10 cellular contexts compared by ENCODE assay signal in genomic region chr4:72286185-72286584, GRCh38.
DNase-seq lines count a peak whose midpoint lies in the region; ATAC-seq, FAIRE-seq and TF ChIP-seq lines count a peak whose summit lies in the region.
"Had no signal": no experiment of that assay in that cellular context is flagged by ENCODE, and none has a peak within 500 bp of the region (broad histone marks: within the 10 kb centered on the region; RNA-seq: fewer than 3 reads in every experiment).

No MANE protein-coding gene starts in this region.

- WGBS in spleen, 5 donors: 83 to 93% (median 84%) methylated on average over 1 of the region's 1 CpG

- no peaks in the 10 kb centered on the region for H3K27me3 Mint-ChIP-seq in nephron (ENCODE audit: low read depth)

- H3K9ac ChIP-seq in MM.1S (ENCODE audit: low read length): no peak overlapping the region

- H3K4me1 ChIP-seq in MM.1S (ENCODE audit: low read length) (no peaks in the 10 kb centered on the region), spleen (no peaks in the 10 kb centered on the region), gastrocnemius medialis (no peaks in the 10 kb centered on the region)

- no peak for TF ChIP-seq CTCF in GM13976 (IDR thresholded peaks at IDR 0.05; ENCODE audit: borderline replicate concordance, control extremely low read depth, extremely low read depth, insufficient read depth, missing control alignments)
- TF ChIP-seq CTCF in MM.1S (IDR thresholded peaks at IDR 0.05; ENCODE audit: low read length): peak; percentile 25
- TF ChIP-seq CTCF in bronchial epithelial cell (IDR thresholded peaks at IDR 0.05; ENCODE audit: insufficient read depth, low read length, severe bottlenecking): no peak
- TF ChIP-seq CTCF in nephron (IDR thresholded peaks at IDR 0.05; ENCODE audit: unreplicated experiment in 3 of 3): peak in 2 of 3 experiments; percentile 12 to 45
- peak in 1 of 11 experiments; percentile 8 for TF ChIP-seq CTCF in spleen (IDR thresholded peaks at IDR 0.05 in 8 of 11, conservative IDR thresholded peaks at IDR 0.05 in 3 of 11)
- no peak for TF ChIP-seq CTCF in gastrocnemius medialis (IDR thresholded peaks at IDR 0.05 in 4 of 5, conservative IDR thresholded peaks at IDR 0.05 in 1 of 5)

- no peak overlapping the region for H3K27ac Mint-ChIP-seq in nephron

- no peaks in the 10 kb centered on the region for H3F3A ChIP-seq in MM.1S (ENCODE audit: insufficient read depth, low read length)

- no peak overlapping the region for H3K4me3 Mint-ChIP-seq in nephron

- no peaks in the 10 kb centered on the region for H4K20me1 ChIP-seq in MM.1S (ENCODE audit: insufficient read depth, low read length)

- H3K27ac ChIP-seq in MM.1S (ENCODE audit: low read length): no peak overlapping the region
- H3K27ac ChIP-seq in spleen: no peak overlapping the region
- H3K27ac ChIP-seq in gastrocnemius medialis: no peak overlapping the region

- H3K4me1 Mint-ChIP-seq in nephron: no peaks in the 10 kb centered on the region

- H3K4me3 ChIP-seq in MM.1S (ENCODE audit: low read length) (no peak overlapping the region), bronchial epithelial cell (ENCODE audit: low read depth, low read length) (no peak overlapping the region), spleen (no peak overlapping the region), gastrocnemius medialis (no peak overlapping the region)

- H3K9me3 Mint-ChIP-seq in nephron: no peaks in the 10 kb centered on the region

- no peak for ATAC-seq in gastrocnemius medialis

- no peaks in the 10 kb centered on the region for H3K27me3 ChIP-seq in MM.1S (replicated peaks; ENCODE audit: insufficient read depth, low read length)
- no peaks in the 10 kb centered on the region for H3K27me3 ChIP-seq in bronchial epithelial cell (ENCODE audit: control insufficient read depth, insufficient read depth, low read length)
- H3K27me3 ChIP-seq in spleen (replicated peaks in 1 of 7): no peaks in the 10 kb centered on the region
- no peaks in the 10 kb centered on the region for H3K27me3 ChIP-seq in gastrocnemius medialis

- TF ChIP-seq POLR2A in spleen (IDR thresholded peaks at IDR 0.05) (no peak), gastrocnemius medialis (IDR thresholded peaks at IDR 0.05) (no peak)

- intact Hi-C loops in spleen (cut with DNase I; ENCODE audit: low total_unique reads): no loop called here
- intact Hi-C loops in gastrocnemius medialis (cut with DNase I; ENCODE audit: low total_unique reads): no loop called here

- in situ Hi-C loops in GM13976 (cut with MboI; ENCODE audit: low sequenced_read_pairs, unreplicated experiment) (loop anchor here (25.0 kb wide), 1 partner anchor 549 kb away; no protein-coding TSS in a partner anchor), gastrocnemius medialis (cut with MboI; ENCODE audit: low sequenced_read_pairs in 4 of 4) (no loop called here)

- H2AFZ ChIP-seq in MM.1S (ENCODE audit: low read length): no peak overlapping the region

- H3K9me3 ChIP-seq in MM.1S (replicated peaks; ENCODE audit: insufficient read depth, low read length) (no peaks in the 10 kb centered on the region), spleen (no peaks in the 10 kb centered on the region), gastrocnemius medialis (no peaks in the 10 kb centered on the region)

- H3K9me2 ChIP-seq in MM.1S (replicated peaks; ENCODE audit: insufficient read depth, low read length): no peaks in the 10 kb centered on the region

- H3K36me3 ChIP-seq in MM.1S (replicated peaks; ENCODE audit: insufficient read depth, low read length) (no peaks in the 10 kb centered on the region), bronchial epithelial cell (ENCODE audit: control insufficient read depth, insufficient read depth, low read length) (no peaks in the 10 kb centered on the region), spleen (no peaks in the 10 kb centered on the region), gastrocnemius medialis (no peaks in the 10 kb centered on the region)

- peak; percentile 6 for DNase-seq in GM13976 (ENCODE audit: low spot score)
- DNase-seq in MM.1S: peak; percentile 23
- DNase-seq in bronchial epithelial cell (ENCODE audit: low read depth): peak; percentile 48
- DNase-seq in GDM1 (lab: John Stamatoyannopoulos, UW): no peak
- no peak for DNase-seq in spleen
- DNase-seq in gastrocnemius medialis: no peak
- DNase-seq in central memory CD4-positive, alpha-beta T cell: no peak
- DNase-seq: amygdala, NCI-H1048 had no signal

- H3K36me3 Mint-ChIP-seq in nephron (ENCODE audit: low read depth): peaks cover 4% of the 10 kb centered on the region

- no peak for FAIRE-seq in bronchial epithelial cell (lab: Jason Lieb, UNC)

- no peak overlapping the region for H3K4me2 ChIP-seq in MM.1S (ENCODE audit: low read depth, low read length)

- H3K79me2 ChIP-seq in MM.1S (ENCODE audit: low read length): no peaks in the 10 kb centered on the region

Comparison
In these comparisons a context has a peak if more than half of its experiments do, and no peak if none do; other contexts are left out.
1. DNase-seq: peak in GM13976 (single experiment), MM.1S (single experiment) and bronchial epithelial cell (single experiment); none in GDM1 (single experiment), spleen (single experiment), gastrocnemius medialis (0 of 2) and central memory CD4-positive, alpha-beta T cell (single experiment).
2. CTCF ChIP-seq: peak in MM.1S (single experiment) and nephron (2 of 3); none in GM13976 (single experiment), bronchial epithelial cell (single experiment) and gastrocnemius medialis (0 of 5).